ENCODE assay signal across 8 cellular contexts in the genomic region with DNA sequence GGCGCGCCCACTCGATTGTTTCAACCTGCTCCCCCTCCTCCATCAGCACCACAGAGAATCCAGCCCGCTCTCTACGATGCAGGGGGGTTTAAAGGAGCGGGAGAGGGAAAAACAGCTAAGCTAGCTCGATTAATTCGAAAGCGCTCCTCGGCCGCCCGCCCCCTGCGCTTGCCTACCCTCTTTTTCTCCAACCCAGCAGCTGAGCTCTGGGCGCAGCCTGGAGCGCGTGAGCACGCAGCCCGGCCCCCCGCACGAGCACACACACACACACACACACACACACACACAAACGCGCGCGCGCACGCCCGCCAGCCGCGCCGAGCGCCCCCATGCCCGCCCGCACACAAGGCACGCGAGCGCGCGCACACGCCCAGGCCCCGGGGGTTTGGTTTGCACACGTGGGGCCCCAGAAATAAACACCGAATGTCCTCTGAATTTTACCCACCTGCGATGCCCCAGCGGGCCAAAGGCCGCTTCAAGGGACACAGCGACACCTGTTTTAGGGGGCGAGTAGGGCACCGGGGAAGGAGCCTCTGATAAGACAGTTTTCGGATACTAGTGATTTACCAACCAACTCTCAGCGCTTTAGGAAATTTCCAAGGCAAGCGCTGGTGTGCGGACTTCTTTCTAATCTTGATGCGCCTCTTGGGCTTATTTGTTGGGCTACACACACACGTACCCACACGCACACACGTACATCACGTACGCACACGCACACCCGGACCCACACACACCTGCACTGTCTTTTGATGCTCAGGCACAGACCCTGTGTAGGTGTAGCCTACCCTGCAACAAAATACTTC. TPM values are rescaled to one million over a fixed set of nuclear protein-coding genes. Genes with fewer than 3 reads are reported as not detected.
DNase-seq lines count a peak whose midpoint lies in the region; ATAC-seq and TF ChIP-seq lines count a peak whose summit lies in the region.

No MANE protein-coding gene starts in this region.

- peak overlapping the region; percentile 71 to 97 for H3K4me3 Mint-ChIP-seq in CD14-positive monocyte

- intact Hi-C loops in CD14-positive monocyte (cut with micrococcal nuclease) (loop anchor here in 1 of 2 donors (10.0 kb wide), 1 partner anchor 1233 kb away; the partner anchor contains the start of gene CDYL), left lung (cut with DNase I) (no loop called here), tibial artery (cut with DNase I; ENCODE audit: low total_unique reads) (loop anchor here (5.0 to 10.0 kb wide), 3 partner anchors 240 to 803 kb away; no protein-coding TSS in a partner anchor)

- in situ Hi-C loops in astrocyte of the cerebellum (cut with HindIII; ENCODE audit: low sequenced_read_pairs), result no loop called here
- in situ Hi-C loops in ACHN (cut with HindIII; ENCODE audit: low pct_ligation_motif_present, low pct_unique_long_range_greater_than_20kb, low sequenced_read_pairs), result no loop called here

- H3K27ac Mint-ChIP-seq in CD14-positive monocyte, result no peak overlapping the region

- peaks cover 71 to 99% of the 10 kb centered on the region in 2 donors for H3K27me3 ChIP-seq in left lung
- peaks cover 4 to 77% of the 10 kb centered on the region in 2 donors for H3K27me3 ChIP-seq in tibial artery

- peaks cover 5 to 62% of the 10 kb centered on the region in 2 donors for H3K4me1 ChIP-seq in left lung
- H3K4me1 ChIP-seq in tibial artery, result peaks cover 0 to 68% (median 45%) of the 10 kb centered on the region in 4 donors

- no peaks in the 10 kb centered on the region for H3K36me3 ChIP-seq in left lung
- no peaks in the 10 kb centered on the region for H3K36me3 ChIP-seq in tibial artery

- H3K9me3 Mint-ChIP-seq in CD14-positive monocyte, result peaks cover 8 to 57% (median 42%) of the 10 kb centered on the region in 7 donors

- H3K9me3 ChIP-seq in left lung (no peaks in the 10 kb centered on the region), tibial artery (peaks cover 0 to 5% (median 0%) of the 10 kb centered on the region in 3 donors)

- H3K4me1 Mint-ChIP-seq in CD14-positive monocyte, result peaks cover 61% of the 10 kb centered on the region

- peak; percentile 19 for TF ChIP-seq CTCF in CD14-positive monocyte (IDR thresholded peaks at IDR 0.05)
- TF ChIP-seq CTCF in astrocyte of the cerebellum (IDR thresholded peaks at IDR 0.05; ENCODE audit: low read depth, low read length, missing control alignments), result no peak
- TF ChIP-seq CTCF in left lung (IDR thresholded peaks at IDR 0.05), result no peak
- no peak for TF ChIP-seq CTCF in tibial artery (IDR thresholded peaks at IDR 0.05)

- H3K27ac ChIP-seq in left lung (peak overlapping the region; percentile 13 to 28), tibial artery (peak overlapping the region; percentile 86 to 90)

- H3K27me3 Mint-ChIP-seq in CD14-positive monocyte (ENCODE audit: low read depth in 3 of 3), result peaks cover 90 to 96% (median 92%) of the 10 kb centered on the region in 3 donors

- ATAC-seq in GM19035 (IDR thresholded peaks at IDR 0.05; ENCODE audit: unreplicated experiment), result peak; percentile 35
- no peak for ATAC-seq in left lung
- ATAC-seq in HG02642 (IDR thresholded peaks at IDR 0.05; ENCODE audit: poor library complexity, unreplicated experiment), result no peak

- DNase-seq in CD14-positive monocyte (ENCODE audit: low spot score) (no peak), NCI-H526 treated with DMSO at 0.1 percent for 48 hours (lab: John Stamatoyannopoulos, UW) (peak; percentile 64), astrocyte of the cerebellum (ENCODE audit: low read depth) (no peak), left lung (no peak), tibial artery (peak in 1 of 2 donors; percentile 73), ACHN (no peak)

- peaks cover 16 to 29% of the 10 kb centered on the region in 2 donors for H3K36me3 Mint-ChIP-seq in CD14-positive monocyte

- H3K4me3 ChIP-seq in astrocyte of the cerebellum (ENCODE audit: low read depth, low read length) (peak overlapping the region; percentile 25), left lung (peak overlapping the region; percentile 9 to 50), tibial artery (peak overlapping the region; percentile 56 to 69)

RNA-seq across cellular contexts. Expression of gene NRN1, which starts 0.8 kb away (rescaled TPM):
- polyA plus RNA-seq in CD14-positive monocyte, result not detected
- total RNA-seq in left lung, result 10 to 100 TPM in 1 of 2 donors, 1 to 10 TPM in 1; 6.5 to 12.9 TPM
